ENCODE assay signal across 1 cellular context in genomic region chr20:18587665-18588553, GRCh38.
A peak's percentile ranks its signal among the peaks of the same experiment; 100 is the strongest.
TF ChIP-seq lines count a peak whose summit lies in the region.

TSS of gene DTD1 (plus strand) at chr20:18588054. CDS start at chr20:18588073, 19 bp downstream.

TF ChIP-seq in HepG2, 621 proteins besides CTCF, POLR2A, EP300 and RAD21 (continued from another document and continues in another):
- peak; percentile 92 for TF ChIP-seq ZNF687 (CRISPR knock-in tag; IDR thresholded peaks at IDR 0.05)
- no peak for TF ChIP-seq HMGA1 (CRISPR knock-in tag; conservative IDR thresholded peaks at IDR 0.05)
- peak; percentile 99 for TF ChIP-seq ZMYM4 (CRISPR knock-in tag; IDR thresholded peaks at IDR 0.05)
- TF ChIP-seq ZNF251 (CRISPR knock-in tag; IDR thresholded peaks at IDR 0.05), result no peak
- no peak; the same call in 1 of the 2 replicates for TF ChIP-seq HMGXB3 (CRISPR knock-in tag; IDR thresholded peaks at IDR 0.05; ENCODE audit: borderline replicate concordance)
- TF ChIP-seq KMT2B (CRISPR knock-in tag; IDR thresholded peaks at IDR 0.05), result peak; percentile 74
- peak; percentile 56 for TF ChIP-seq ZBTB33 (CRISPR knock-in tag; IDR thresholded peaks at IDR 0.05)
- TF ChIP-seq HNRNPLL (IDR thresholded peaks at IDR 0.05; ENCODE audit: low read depth, low read length, poor library complexity, severe bottlenecking), result peak; percentile 64
- TF ChIP-seq TBX3 (IDR thresholded peaks at IDR 0.05; ENCODE audit: borderline replicate concordance), result no peak
- no peak for TF ChIP-seq ZNF598 (CRISPR knock-in tag; IDR thresholded peaks at IDR 0.05; ENCODE audit: borderline replicate concordance)
- TF ChIP-seq TBL1XR1 (IDR thresholded peaks at IDR 0.05; ENCODE audit: borderline replicate concordance, low read length, partially characterized antibody), result peak; percentile 24
- TF ChIP-seq HES4 (CRISPR knock-in tag; IDR thresholded peaks at IDR 0.05; ENCODE audit: borderline replicate concordance), result peak; percentile 64; the same call in 1 of the 2 replicates
- no peak for TF ChIP-seq KDM1A (CRISPR knock-in tag; IDR thresholded peaks at IDR 0.05)
- TF ChIP-seq PLRG1 (conservative IDR thresholded peaks at IDR 0.05), result no peak
- peak; percentile 62; the same call in 1 of the 2 replicates for TF ChIP-seq NR0B2 (CRISPR knock-in tag; IDR thresholded peaks at IDR 0.05)
- TF ChIP-seq NFIB (CRISPR knock-in tag; IDR thresholded peaks at IDR 0.05; ENCODE audit: borderline replicate concordance), result no peak
- no peak for TF ChIP-seq ZBTB25 (CRISPR knock-in tag; IDR thresholded peaks at IDR 0.05)
- no peak; a peak in 1 of 4 replicates for TF ChIP-seq ATF4 (CRISPR knock-in tag; IDR thresholded peaks at IDR 0.05)
- no peak for TF ChIP-seq ZNF629 (CRISPR knock-in tag; conservative IDR thresholded peaks at IDR 0.05)
- no peak for TF ChIP-seq SYNCRIP (IDR thresholded peaks at IDR 0.05; ENCODE audit: insufficient read depth, low read depth, low read length)
- TF ChIP-seq GMEB2 (CRISPR knock-in tag; IDR thresholded peaks at IDR 0.05; ENCODE audit: low read depth), result no peak; the same call in 1 of the 2 replicates
- TF ChIP-seq MATR3 (CRISPR knock-in tag; IDR thresholded peaks at IDR 0.05), result no peak
- peak; percentile 97; the same call in 1 of the 2 replicates for TF ChIP-seq ZNF547 (CRISPR knock-in tag; IDR thresholded peaks at IDR 0.05)
- no peak; the same call in 1 of the 2 replicates for TF ChIP-seq ZNF546 (CRISPR knock-in tag; conservative IDR thresholded peaks at IDR 0.05)
- peak; percentile 32; the same call in 1 of the 2 replicates for TF ChIP-seq ZNF276 (CRISPR knock-in tag; IDR thresholded peaks at IDR 0.05; ENCODE audit: low read depth)
- TF ChIP-seq FOXC1 (CRISPR knock-in tag; IDR thresholded peaks at IDR 0.05; ENCODE audit: borderline replicate concordance), result peak; percentile 73; the same call in 1 of the 2 replicates
- 0 out of 2 replicates have a peak, but pooled peaks have one; percentile 71 for TF ChIP-seq ZNF512B (CRISPR knock-in tag; IDR thresholded peaks at IDR 0.05; ENCODE audit: borderline replicate concordance)
- no peak; the same call in 1 of the 2 replicates for TF ChIP-seq RXRB (CRISPR knock-in tag; IDR thresholded peaks at IDR 0.05; ENCODE audit: borderline replicate concordance)
- peak; percentile 85 for TF ChIP-seq ZNF768 (CRISPR knock-in tag; IDR thresholded peaks at IDR 0.05)
- no peak for TF ChIP-seq ETV6 (CRISPR knock-in tag; conservative IDR thresholded peaks at IDR 0.05)
- peak; percentile 81 for TF ChIP-seq ZSCAN31 (CRISPR knock-in tag; IDR thresholded peaks at IDR 0.05; ENCODE audit: low read depth)
- peak; percentile 77 for TF ChIP-seq POLR2G (IDR thresholded peaks at IDR 0.05; ENCODE audit: low read depth, low read length)
- TF ChIP-seq HMG20A (CRISPR knock-in tag; IDR thresholded peaks at IDR 0.05; ENCODE audit: borderline replicate concordance), result no peak
